In genomic region chr14:52090936-52091335, GRCh38 we compare ENCODE assay signal across 27 cellular contexts. TPM values are rescaled to one million over a fixed set of nuclear protein-coding genes. Genes with fewer than 3 reads are reported as not detected.
"Had no signal": no experiment of that assay in that cellular context is flagged by ENCODE, and none has a peak within 500 bp of the region (broad histone marks: within the 10 kb centered on the region; RNA-seq: fewer than 3 reads in every experiment).

No MANE protein-coding gene starts in this region.

- FAIRE-seq: endometrium, endothelial cell of umbilical vein, frontal cortex had no signal

- H3K4me1 Mint-ChIP-seq: activated CD4-positive, alpha-beta T cell treated with anti-CD3 and anti-CD28 coated beads for 36 hours; activated CD4-positive, alpha-beta T cell treated with anti-CD3 and anti-CD28 coated beads, Interleukin-2, amount 10 ng/mL, durations not matched to agents 24 days and 14 days; activated CD8-positive, alpha-beta memory T cell treated with anti-CD3 and anti-CD28 coated beads, Interleukin-2, amount 10 ng/mL, durations not matched to agents 7 days and 5 days; activated naive CD4-positive, alpha-beta T cell treated with anti-CD3 and anti-CD28 coated beads, Interleukin-2, amount 50 U/mL, for 24 hours; activated naive CD8-positive, alpha-beta T cell treated with anti-CD3 and anti-CD28 coated beads for 36 hours; activated naive CD8-positive, alpha-beta T cell treated with anti-CD3 and anti-CD28 coated beads, Interleukin-2, amount 50 U/mL, for 24 hours had no signal

- ATAC-seq: activated CD4-positive, alpha-beta T cell treated with anti-CD3 and anti-CD28 coated beads for 36 hours; activated CD8-positive, alpha-beta memory T cell treated with anti-CD3 and anti-CD28 coated beads, Interleukin-2, amount 10 ng/mL, durations not matched to agents 7 days and 5 days; activated CD8-positive, alpha-beta T cell treated with anti-CD3 and anti-CD28 coated beads, Interleukin-2, amount 10 ng/mL, durations not matched to agents 7 days and 5 days; activated naive CD8-positive, alpha-beta T cell treated with anti-CD3 and anti-CD28 coated beads, Interleukin-2, amount 50 U/mL, for 24 hours; body of pancreas had no signal

- DNase-seq: activated CD4-positive, alpha-beta memory T cell treated with anti-CD3 and anti-CD28 coated beads for 36 hours; activated CD4-positive, alpha-beta T cell treated with anti-CD3 and anti-CD28 coated beads for 36 hours; activated CD4-positive, alpha-beta T cell treated with anti-CD3 and anti-CD28 coated beads, Interleukin-2, amount 10 ng/mL, durations not matched to agents 24 days and 14 days; activated CD4-positive, CD25-positive, alpha-beta regulatory T cell; activated CD4-positive, CD25-positive, alpha-beta regulatory T cell treated with anti-CD3 and anti-CD28 coated beads, Interleukin-2, amount 50 U/mL, for 72 hours; activated CD8-positive, alpha-beta memory T cell treated with anti-CD3 and anti-CD28 coated beads, Interleukin-2, amount 10 ng/mL, durations not matched to agents 7 days and 5 days; activated CD8-positive, alpha-beta memory T cell treated with anti-CD3 and anti-CD28 coated beads, Interleukin-2, amount 50 U/mL, for 4 hours; activated CD8-positive, alpha-beta T cell treated with anti-CD3 and anti-CD28 coated beads, Interleukin-2, amount 10 ng/mL, durations not matched to agents 7 days and 5 days; activated gamma-delta T cell treated with Interleukin-2 at 50 U/mL for 16 hours; activated naive CD4-positive, alpha-beta T cell treated with Interleukin-2 at 50 U/mL for 16 hours; activated naive CD8-positive, alpha-beta T cell treated with anti-CD3 and anti-CD28 coated beads for 36 hours; activated naive CD8-positive, alpha-beta T cell treated with anti-CD3 and anti-CD28 coated beads, Interleukin-2, amount 50 U/mL, for 24 hours; activated T-cell treated with anti-CD3 and anti-CD28 coated beads, Interleukin-2, amount 50 U/mL, for 1 hour; activated T-cell treated with anti-CD3 and anti-CD28 coated beads, Interleukin-2, amount 50 U/mL, for 48 hours; adrenal gland; amygdala; aorta; body of pancreas; caudate nucleus; colonic mucosa; effector CD8-positive, alpha-beta T cell; foreskin fibroblast; T-helper 2 cell had no signal

- H3K4me3 Mint-ChIP-seq: activated CD4-positive, alpha-beta memory T cell treated with anti-CD3 and anti-CD28 coated beads for 36 hours; activated CD4-positive, alpha-beta T cell treated with anti-CD3 and anti-CD28 coated beads for 36 hours; activated CD4-positive, alpha-beta T cell treated with anti-CD3 and anti-CD28 coated beads, Interleukin-2, amount 10 ng/mL, durations not matched to agents 24 days and 14 days; activated CD8-positive, alpha-beta memory T cell treated with anti-CD3 and anti-CD28 coated beads, Interleukin-2, amount 10 ng/mL, durations not matched to agents 7 days and 5 days; activated CD8-positive, alpha-beta T cell treated with anti-CD3 and anti-CD28 coated beads, Interleukin-2, amount 10 ng/mL, durations not matched to agents 7 days and 5 days; activated naive CD4-positive, alpha-beta T cell treated with anti-CD3 and anti-CD28 coated beads, Interleukin-2, amount 50 U/mL, for 24 hours; activated naive CD8-positive, alpha-beta T cell treated with anti-CD3 and anti-CD28 coated beads for 36 hours; activated naive CD8-positive, alpha-beta T cell treated with anti-CD3 and anti-CD28 coated beads, Interleukin-2, amount 50 U/mL, for 24 hours had no signal

- H3K27ac Mint-ChIP-seq: activated CD4-positive, alpha-beta memory T cell treated with anti-CD3 and anti-CD28 coated beads for 36 hours; activated CD4-positive, alpha-beta T cell treated with anti-CD3 and anti-CD28 coated beads for 36 hours; activated CD4-positive, alpha-beta T cell treated with anti-CD3 and anti-CD28 coated beads, Interleukin-2, amount 10 ng/mL, durations not matched to agents 24 days and 14 days; activated CD8-positive, alpha-beta memory T cell treated with anti-CD3 and anti-CD28 coated beads, Interleukin-2, amount 10 ng/mL, durations not matched to agents 7 days and 5 days; activated CD8-positive, alpha-beta T cell treated with anti-CD3 and anti-CD28 coated beads, Interleukin-2, amount 10 ng/mL, durations not matched to agents 7 days and 5 days; activated naive CD8-positive, alpha-beta T cell treated with anti-CD3 and anti-CD28 coated beads for 36 hours; activated naive CD8-positive, alpha-beta T cell treated with anti-CD3 and anti-CD28 coated beads, Interleukin-2, amount 50 U/mL, for 24 hours had no signal

- H3K27me3 Mint-ChIP-seq: activated CD8-positive, alpha-beta memory T cell treated with anti-CD3 and anti-CD28 coated beads, Interleukin-2, amount 10 ng/mL, durations not matched to agents 7 days and 5 days had no signal

- H3K36me3 Mint-ChIP-seq: activated CD4-positive, alpha-beta memory T cell treated with anti-CD3 and anti-CD28 coated beads for 36 hours; activated CD8-positive, alpha-beta memory T cell treated with anti-CD3 and anti-CD28 coated beads, Interleukin-2, amount 10 ng/mL, durations not matched to agents 7 days and 5 days; activated naive CD8-positive, alpha-beta T cell treated with anti-CD3 and anti-CD28 coated beads for 36 hours had no signal

- H3K9me3 Mint-ChIP-seq: activated CD4-positive, alpha-beta memory T cell treated with anti-CD3 and anti-CD28 coated beads for 36 hours; activated CD4-positive, alpha-beta T cell treated with anti-CD3 and anti-CD28 coated beads, Interleukin-2, amount 10 ng/mL, durations not matched to agents 24 days and 14 days; activated naive CD4-positive, alpha-beta T cell treated with anti-CD3 and anti-CD28 coated beads, Interleukin-2, amount 50 U/mL, for 24 hours; activated naive CD8-positive, alpha-beta T cell treated with anti-CD3 and anti-CD28 coated beads for 36 hours; activated naive CD8-positive, alpha-beta T cell treated with anti-CD3 and anti-CD28 coated beads, Interleukin-2, amount 50 U/mL, for 24 hours had no signal

RNA-seq across cellular contexts. Expression of gene NID2, which starts 22.1 kb away (rescaled TPM):
- total RNA-seq: activated CD4-positive, alpha-beta memory T cell treated with anti-CD3 and anti-CD28 coated beads for 36 hours; activated CD4-positive, alpha-beta T cell treated with anti-CD3 and anti-CD28 coated beads for 36 hours; activated naive CD8-positive, alpha-beta T cell treated with anti-CD3 and anti-CD28 coated beads for 36 hours had no signal
